In the genomic region with DNA sequence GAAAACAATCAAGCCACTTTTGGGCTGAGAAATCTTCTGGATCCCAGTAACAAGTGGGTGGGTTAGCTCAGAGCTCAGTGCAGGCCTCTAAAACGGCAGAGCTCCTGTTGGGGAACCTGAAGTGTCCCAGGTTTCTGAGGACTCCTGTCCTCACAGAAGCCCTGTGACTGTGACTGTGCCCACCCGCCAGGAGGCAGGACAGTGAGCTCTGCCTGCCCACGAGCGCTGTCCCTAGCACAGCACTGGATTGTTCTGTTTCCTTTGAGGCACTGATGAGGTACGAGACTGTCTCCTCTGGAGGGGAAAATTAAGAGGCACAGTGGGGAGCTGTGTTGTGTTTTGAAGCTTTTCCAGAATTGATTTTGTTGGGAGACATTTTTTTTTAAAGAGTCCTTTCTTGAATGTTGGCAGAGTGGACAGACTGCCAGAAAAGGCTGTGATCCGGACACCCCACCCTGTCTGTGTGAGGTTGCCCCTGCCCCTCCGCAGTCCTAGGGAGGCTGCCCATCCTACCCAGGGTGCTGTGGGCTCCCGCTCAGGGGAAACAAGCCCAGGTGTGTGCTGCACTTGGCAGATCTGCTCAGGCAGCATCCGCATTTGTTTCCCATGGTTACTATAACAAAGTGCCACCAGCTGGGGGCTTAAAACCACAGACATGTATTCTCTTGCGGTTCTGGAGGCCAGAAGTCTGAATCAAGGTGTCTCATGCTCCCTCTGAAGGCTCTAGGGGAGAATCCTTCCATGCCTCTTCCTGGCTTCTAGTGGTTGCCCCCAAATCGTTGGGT, we compare ENCODE assay signal across 17 cellular contexts.
DNase-seq lines count a peak whose midpoint lies in the region; ATAC-seq, FAIRE-seq and TF ChIP-seq lines count a peak whose summit lies in the region.
"Had no signal": no experiment of that assay in that cellular context is flagged by ENCODE, and none has a peak within 500 bp of the region (broad histone marks: within the 10 kb centered on the region; RNA-seq: fewer than 3 reads in every experiment).

No MANE protein-coding gene starts in this region.

- H3K36me3 Mint-ChIP-seq in MCF 10A (ENCODE audit: insufficient read depth, unreplicated experiment), result no peaks in the 10 kb centered on the region
- H3K36me3 Mint-ChIP-seq in activated T-helper 17 cell treated with anti-CD3 and anti-CD28 coated beads, Interleukin-2, amount 50 U/mL, for 72 hours (ENCODE audit: low read depth), result no peaks in the 10 kb centered on the region

- no peak overlapping the region for H2BK120ac ChIP-seq in H1 (replicated peaks; ENCODE audit: low read depth, low read length)

- no peak overlapping the region for H3K4ac ChIP-seq in H1 (replicated peaks; ENCODE audit: insufficient read length, low read depth, low read length)

- H3K27me3 ChIP-seq in mammary epithelial cell (ENCODE audit: insufficient read depth, low read length), result no peaks in the 10 kb centered on the region
- no peaks in the 10 kb centered on the region for H3K27me3 ChIP-seq in H1 (replicated peaks in 1 of 4; ENCODE audit: control insufficient read depth in 3 of 4, extremely low read depth in 1 of 4, insufficient read depth in 3 of 4, low read length in 3 of 4)

- intact Hi-C loops in mammary epithelial cell (cut with micrococcal nuclease), result loop anchor here (5.0 kb wide), 1 partner anchor 39 kb away; no protein-coding TSS in a partner anchor
- intact Hi-C loops in MCF 10A (cut with micrococcal nuclease), result no loop called here

- no peak for TF ChIP-seq EP300 in H1 (IDR thresholded peaks at IDR 0.05; ENCODE audit: borderline replicate concordance in 1 of 2, low read depth in 2 of 2, low read length in 2 of 2)

- no peak for TF ChIP-seq POLR2A in H1 (IDR thresholded peaks at IDR 0.05; ENCODE audit: control extremely low read depth in 1 of 2, low read depth in 2 of 2, low read length in 2 of 2)

- H3K56ac ChIP-seq in H1 (replicated peaks; ENCODE audit: insufficient read length, low read depth, low read length), result no peak overlapping the region

- no peak overlapping the region for H2AK5ac ChIP-seq in H1 (ENCODE audit: low read depth, low read length)

- BruUV-seq in mammary epithelial cell (replicated peaks; lab: Mats Ljungman, UMichigan) (no TSS peak), MCF 10A (replicated peaks; lab: Mats Ljungman, UMichigan) (no TSS peak)

- peak overlapping the region; percentile 36; the same call in 1 of the 2 replicates for H2BK20ac ChIP-seq in H1 (ENCODE audit: low read length)

- no peaks in the 10 kb centered on the region for H3K79me1 ChIP-seq in H1 (ENCODE audit: low read depth, low read length)

- CTCF ChIA-PET in mammary epithelial cell (lab: Charles Lee; ENCODE audit: low non-redundant PET), result no interaction called here
- CTCF ChIA-PET in MCF 10A (lab: Yijun Ruan, JAX), result no interaction called here
- CTCF ChIA-PET in H1 (lab: Charles Lee; ENCODE audit: partially characterized antibody), result interaction anchor here (0.8 to 1.6 kb wide), 5 partner anchors 9 to 145 kb away, joined by 3 to 5 read pairs (median 3); no protein-coding TSS in a partner anchor

- no peaks in the 10 kb centered on the region for H3K4me1 Mint-ChIP-seq in MCF 10A (ENCODE audit: insufficient read depth, unreplicated experiment)
- H3K4me1 Mint-ChIP-seq in activated T-helper 17 cell treated with anti-CD3 and anti-CD28 coated beads, Interleukin-2, amount 50 U/mL, for 72 hours, result no peaks in the 10 kb centered on the region
- H3K4me1 Mint-ChIP-seq: IgD-negative memory B cell had no signal

- no peak for ATAC-seq in activated T-helper 17 cell treated with anti-CD3 and anti-CD28 coated beads, Interleukin-2, amount 50 U/mL, for 72 hours (replicated peaks)
- ATAC-seq: Right ventricle myocardium inferior had no signal

- no peak overlapping the region for H3K27ac Mint-ChIP-seq in MCF 10A (ENCODE audit: low read depth, unreplicated experiment)
- no peak overlapping the region for H3K27ac Mint-ChIP-seq in activated T-helper 17 cell treated with anti-CD3 and anti-CD28 coated beads, Interleukin-2, amount 50 U/mL, for 72 hours
- H3K27ac Mint-ChIP-seq: IgD-negative memory B cell had no signal

- WGBS in mammary epithelial cell (ENCODE audit: low coverage, missing lambda C conversion rate), result 26% methylated on average over 10 of the region's 11 CpGs
- WGBS in H1 (ENCODE audit: extremely low coverage in 1 of 2, insufficient coverage in 1 of 2, insufficient read length in 1 of 2, insufficient replicate concordance in 2 of 2, low coverage in 1 of 2, low lambda C conversion rate in 2 of 2, missing lambda C conversion rate in 1 of 2), 2 experiments, result 82% methylated on average over 11 of the region's 11 CpGs; no CpG with 5 or more reads in 1 of the 2 experiments

- TF ChIP-seq CTCF in mammary epithelial cell (conservative IDR thresholded peaks at IDR 0.05 in 1 of 2, IDR thresholded peaks at IDR 0.05 in 1 of 2; ENCODE audit: extremely low read depth in 1 of 2, insufficient read depth in 1 of 2, low read depth in 1 of 2, low read length in 2 of 2), result no peak
- no peak for TF ChIP-seq CTCF in MCF 10A (IDR thresholded peaks at IDR 0.05; ENCODE audit: unreplicated experiment)
- TF ChIP-seq CTCF in H1 (IDR thresholded peaks at IDR 0.05; ENCODE audit: control extremely low read depth in 1 of 3, insufficient read depth in 1 of 3, low read depth in 1 of 3, low read length in 3 of 3), result peak in 2 of 3 experiments; percentile 2 to 15; a peak in 2 of 4 replicates

- H3K18ac ChIP-seq in H1 (ENCODE audit: extremely low read depth, low read length), result no peak overlapping the region

- no peak overlapping the region; the same call in 1 of the 2 replicates for H2BK5ac ChIP-seq in H1 (ENCODE audit: low read depth, low read length)

- no peaks in the 10 kb centered on the region for H4K20me1 ChIP-seq in mammary epithelial cell (ENCODE audit: insufficient read depth, low read length)
- no peaks in the 10 kb centered on the region for H4K20me1 ChIP-seq in H1 (replicated peaks in 1 of 2; ENCODE audit: control insufficient read depth in 1 of 2, insufficient read depth in 2 of 2, low read length in 2 of 2)

- H3K4me3 Mint-ChIP-seq in MCF 10A (ENCODE audit: unreplicated experiment), result no peak overlapping the region
- no peak overlapping the region for H3K4me3 Mint-ChIP-seq in activated T-helper 17 cell treated with anti-CD3 and anti-CD28 coated beads, Interleukin-2, amount 50 U/mL, for 72 hours
- H3K4me3 Mint-ChIP-seq: IgD-negative memory B cell had no signal

- H4K91ac ChIP-seq in H1 (replicated peaks; ENCODE audit: insufficient read length, low read length), result peak overlapping the region; percentile 5

- H3K9me3 ChIP-seq in mammary epithelial cell (replicated peaks; ENCODE audit: insufficient read depth, low read length), result no peaks in the 10 kb centered on the region
- H3K9me3 ChIP-seq in H1 (ENCODE audit: insufficient read depth in 2 of 2, low read depth in 1 of 2, low read length in 1 of 2), result no peaks in the 10 kb centered on the region
- H3K9me3 ChIP-seq: spleen had no signal

- no peaks in the 10 kb centered on the region for H3K23me2 ChIP-seq in H1 (ENCODE audit: low read depth, low read length)

- in situ Hi-C loops in mammary epithelial cell (cut with MboI; ENCODE audit: low sequenced_read_pairs in 2 of 2), result no loop called here

- H3K79me2 ChIP-seq in mammary epithelial cell (ENCODE audit: insufficient read depth, low read length), result no peaks in the 10 kb centered on the region
- no peaks in the 10 kb centered on the region for H3K79me2 ChIP-seq in H1 (ENCODE audit: control insufficient read depth in 1 of 2, insufficient read depth in 2 of 2, low read length in 2 of 2)
- H3K79me2 ChIP-seq: parathyroid adenoma had no signal

- peaks cover 44% of the 10 kb centered on the region for H3K27me3 Mint-ChIP-seq in MCF 10A (ENCODE audit: insufficient read depth, unreplicated experiment)
- peaks cover 20% of the 10 kb centered on the region for H3K27me3 Mint-ChIP-seq in activated T-helper 17 cell treated with anti-CD3 and anti-CD28 coated beads, Interleukin-2, amount 50 U/mL, for 72 hours

- no peak overlapping the region for H3K14ac ChIP-seq in H1 (ENCODE audit: insufficient read length)

- H4K8ac ChIP-seq in H1 (ENCODE audit: extremely low read depth, insufficient read depth, low read length), result no peak overlapping the region

- H3K4me3 ChIP-seq in mammary epithelial cell (replicated peaks in 1 of 3; ENCODE audit: insufficient read depth in 1 of 3, low read depth in 2 of 3, low read length in 3 of 3) (no peak overlapping the region), H1 (ENCODE audit: extremely low read depth in 1 of 4, insufficient read depth in 2 of 4, low read depth in 3 of 4, low read length in 4 of 4) (no peak overlapping the region)
- H3K4me3 ChIP-seq: spleen had no signal

- H3K23ac ChIP-seq in H1 (ENCODE audit: insufficient read length), result no peak overlapping the region

- no peak overlapping the region for H3K9ac ChIP-seq in mammary epithelial cell (ENCODE audit: insufficient read depth, low read length)
- H3K9ac ChIP-seq in H1 (replicated peaks in 1 of 4; ENCODE audit: extremely low read depth in 1 of 4, low read depth in 3 of 4, low read length in 3 of 4), result no peak overlapping the region
- H3K9ac ChIP-seq: parathyroid adenoma had no signal

- peak in 1 of 2 experiments; percentile 22; a peak in 1 of 4 replicates for TF ChIP-seq RAD21 in H1 (IDR thresholded peaks at IDR 0.05 in 1 of 2, conservative IDR thresholded peaks at IDR 0.05 in 1 of 2; ENCODE audit: low read depth in 2 of 2, low read length in 2 of 2)

- H2BK15ac ChIP-seq in H1 (ENCODE audit: low read length), result no peak overlapping the region

- no peak overlapping the region for H3K27ac ChIP-seq in mammary epithelial cell (ENCODE audit: insufficient read depth, low read depth, low read length)
- H3K27ac ChIP-seq in H1 (ENCODE audit: low read depth, low read length), result no peak overlapping the region
- H3K27ac ChIP-seq: parathyroid adenoma, spleen had no signal

- H2AFZ ChIP-seq in mammary epithelial cell (ENCODE audit: low read depth, low read length) (no peak overlapping the region), H1 (ENCODE audit: low read length) (no peak overlapping the region)
- H2AFZ ChIP-seq: parathyroid adenoma had no signal

- no peak overlapping the region for H2BK12ac ChIP-seq in H1 (ENCODE audit: low read depth, low read length)

- peak; percentile 54 for DNase-seq in mammary epithelial cell
- DNase-seq in MCF 10A (ENCODE audit: unreplicated experiment), result no peak
- peak; percentile 66 for DNase-seq in NCI-H345 (lab: John Stamatoyannopoulos, UW)
- DNase-seq in H1 (ENCODE audit: low read depth in 1 of 2, low spot score in 2 of 2), result no peak
- peak; percentile 36 for DNase-seq in urothelium cell line (ENCODE audit: low spot score)
- DNase-seq in occipital lobe (lab: John Stamatoyannopoulos, UW), result no peak
- DNase-seq in NOMO-1 treated with DMSO at 0.1 percent for 48 hours (lab: John Stamatoyannopoulos, UW; ENCODE audit: unreplicated experiment), result no peak
- DNase-seq: AML-193, anterior cingulate cortex, cortex of kidney, NCI-H1436, spleen had no signal

- H3K36me3 ChIP-seq in mammary epithelial cell (ENCODE audit: insufficient read depth, low read length), result no peaks in the 10 kb centered on the region
- H3K36me3 ChIP-seq in H1 (ENCODE audit: control insufficient read depth in 2 of 4, insufficient read depth in 4 of 4, low read length in 3 of 4), result no peaks in the 10 kb centered on the region; a peak in 1 of 8 replicates
- H3K36me3 ChIP-seq: spleen had no signal

- dilution Hi-C loops in mammary epithelial cell (cut with HindIII; ENCODE audit: low sequenced_read_pairs), result loop anchor here (5.0 kb wide), 1 partner anchor 34 kb away; no protein-coding TSS in a partner anchor

- H3K9me3 Mint-ChIP-seq in MCF 10A (ENCODE audit: unreplicated experiment), result no peaks in the 10 kb centered on the region
- no peaks in the 10 kb centered on the region for H3K9me3 Mint-ChIP-seq in activated T-helper 17 cell treated with anti-CD3 and anti-CD28 coated beads, Interleukin-2, amount 50 U/mL, for 72 hours
- H3K9me3 Mint-ChIP-seq: IgD-negative memory B cell had no signal

- H4K5ac ChIP-seq in H1 (ENCODE audit: insufficient read length, low read depth, low read length), result no peak overlapping the region

- H3K4me2 ChIP-seq in mammary epithelial cell (ENCODE audit: insufficient read depth, low read depth, low read length) (no peak overlapping the region), H1 (ENCODE audit: insufficient read depth in 1 of 2, low read depth in 2 of 2, low read length in 2 of 2) (no peak overlapping the region)

- POLR2A ChIA-PET in MCF 10A (lab: Yijun Ruan, JAX) (no interaction called here), H1 (lab: Charles Lee; ENCODE audit: partially characterized antibody) (interaction anchor here (1.4 to 1.9 kb wide), 2 partner anchors 9 to 14 kb away, joined by 4 to 7 read pairs; no protein-coding TSS in a partner anchor)

- H3K4me1 ChIP-seq in mammary epithelial cell (ENCODE audit: insufficient read depth, low read length), result no peaks in the 10 kb centered on the region
- H3K4me1 ChIP-seq in H1 (replicated peaks in 1 of 4; ENCODE audit: control insufficient read depth in 3 of 4, insufficient read depth in 4 of 4, low read length in 3 of 4), result peaks cover 4 to 14% (median 10%) of the 10 kb centered on the region in 4 experiments; a peak in 5 of 7 replicates
- H3K4me1 ChIP-seq: parathyroid adenoma, spleen had no signal

- FAIRE-seq in H1 (lab: Jason Lieb, UNC), result no peak
- FAIRE-seq in urothelium cell line (lab: Jason Lieb, UNC), result no peak
- FAIRE-seq: H54 had no signal

Comparison
In these comparisons a context has a peak if more than half of its experiments do, and no peak if none do; other contexts are left out.
1. DNase-seq: peak in mammary epithelial cell (single experiment), NCI-H345 (single experiment) and urothelium cell line (single experiment); none in MCF 10A (single experiment), H1 (0 of 2), occipital lobe (single experiment) and NOMO-1 treated with DMSO at 0.1 percent for 48 hours (single experiment).
2. CTCF ChIP-seq: peak in H1 (2 of 3); none in mammary epithelial cell (0 of 2) and MCF 10A (single experiment).